1 cellular context compared by ENCODE assay signal in genomic region chr17:59844884-59845594, GRCh38.
TF ChIP-seq lines count a peak whose summit lies in the region.

No MANE protein-coding gene starts in this region.

TF ChIP-seq in HepG2, 621 proteins besides CTCF, POLR2A, EP300 and RAD21:
- 0 out of 2 replicates have a peak, but pooled peaks have one; percentile 15 for TF ChIP-seq ZBTB43 (CRISPR knock-in tag; conservative IDR thresholded peaks at IDR 0.05)
- peak; percentile 71; the same call in 1 of the 2 replicates for TF ChIP-seq PAF1 (CRISPR knock-in tag; IDR thresholded peaks at IDR 0.05)
- 0 out of 2 replicates have a peak, but pooled peaks have one; percentile 10 for TF ChIP-seq NFIC (IDR thresholded peaks at IDR 0.05; ENCODE audit: low read length)
- TF ChIP-seq ETS1 (CRISPR knock-in tag; IDR thresholded peaks at IDR 0.05): peak; percentile 70; the same call in 1 of the 2 replicates
- peak; percentile 3; the same call in 1 of the 2 replicates for TF ChIP-seq ZFP82 (CRISPR knock-in tag; IDR thresholded peaks at IDR 0.05; ENCODE audit: borderline replicate concordance)
- TF ChIP-seq ARID3A (IDR thresholded peaks at IDR 0.05; ENCODE audit: low read depth, low read length): 0 out of 2 replicates have a peak, but pooled peaks have one; percentile 13
- peak; percentile 0; the same call in 1 of the 2 replicates for TF ChIP-seq ZNF792 (CRISPR knock-in tag; IDR thresholded peaks at IDR 0.05)
- no peak for TF ChIP-seq ZIK1 (CRISPR knock-in tag; IDR thresholded peaks at IDR 0.05; ENCODE audit: borderline replicate concordance, low read depth)
- TF ChIP-seq JARID2 (CRISPR knock-in tag; IDR thresholded peaks at IDR 0.05; ENCODE audit: insufficient replicate concordance): no peak
- TF ChIP-seq FOSL2 (CRISPR knock-in tag; IDR thresholded peaks at IDR 0.05): peak; percentile 45
- TF ChIP-seq ZNF543 (CRISPR knock-in tag; IDR thresholded peaks at IDR 0.05): peak; percentile 41; the same call in 1 of the 2 replicates
- TF ChIP-seq ZC3H4 (CRISPR knock-in tag; IDR thresholded peaks at IDR 0.05; ENCODE audit: borderline replicate concordance): peak; percentile 95
- peak; percentile 81 for TF ChIP-seq RBM22 (optimal IDR thresholded peaks at IDR 0.05; ENCODE audit: low read length)
- peak; percentile 53; the same call in 1 of the 2 replicates for TF ChIP-seq SNRNP70 (IDR thresholded peaks at IDR 0.05; ENCODE audit: low read depth, low read length)
- peak; percentile 20 for TF ChIP-seq SRSF4 (IDR thresholded peaks at IDR 0.05; ENCODE audit: low read depth, low read length, poor library complexity, severe bottlenecking)
- TF ChIP-seq ZBTB3 (CRISPR knock-in tag; IDR thresholded peaks at IDR 0.05; ENCODE audit: borderline replicate concordance, low read depth): peak; percentile 62; the same call in 1 of the 2 replicates
- TF ChIP-seq AGO2 (optimal IDR thresholded peaks at IDR 0.05; ENCODE audit: low read depth, low read length): peak; percentile 40
- TF ChIP-seq ADNP (CRISPR knock-in tag; IDR thresholded peaks at IDR 0.05): peak; percentile 16; the same call in 1 of the 2 replicates
- TF ChIP-seq U2AF1 (optimal IDR thresholded peaks at IDR 0.05; ENCODE audit: low read depth, low read length): peak; percentile 45
- no peak for TF ChIP-seq SALL2 (CRISPR knock-in tag; IDR thresholded peaks at IDR 0.05)
- peak; percentile 70 for TF ChIP-seq POLR2G (IDR thresholded peaks at IDR 0.05; ENCODE audit: low read depth, low read length)
- no peak for TF ChIP-seq ZNF614 (CRISPR knock-in tag; IDR thresholded peaks at IDR 0.05; ENCODE audit: borderline replicate concordance)
- no peak for TF ChIP-seq MXD3 (CRISPR knock-in tag; IDR thresholded peaks at IDR 0.05)
- TF ChIP-seq FOXJ3 (CRISPR knock-in tag; IDR thresholded peaks at IDR 0.05; ENCODE audit: borderline replicate concordance): 0 out of 2 replicates have a peak, but pooled peaks have one; percentile 20
